13 cellular contexts compared by ENCODE assay signal in the genomic region with DNA sequence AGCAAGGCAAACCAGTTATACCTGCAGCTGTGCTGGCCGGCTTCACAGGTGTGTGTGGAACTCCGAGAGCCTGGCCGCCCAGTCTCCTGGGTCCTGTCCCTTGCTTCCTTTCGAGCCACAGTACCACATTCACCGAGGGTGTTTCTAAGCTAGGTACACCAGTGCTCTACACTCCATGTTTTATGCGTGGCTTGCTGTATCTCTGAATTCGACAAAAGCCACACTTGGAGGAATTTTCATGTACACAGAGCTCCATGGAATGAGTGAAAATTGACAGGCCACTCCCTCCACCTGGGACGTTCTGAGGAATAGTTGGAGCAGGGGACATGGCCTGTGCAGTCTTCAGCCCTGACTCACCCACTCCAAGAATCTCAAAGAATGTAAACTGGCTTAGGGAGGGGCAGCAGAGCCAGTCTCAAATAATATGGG. TPM values are rescaled to one million over a fixed set of nuclear protein-coding genes. Genes with fewer than 3 reads are reported as not detected.
DNase-seq lines count a peak whose midpoint lies in the region; TF ChIP-seq lines count a peak whose summit lies in the region.
"Had no signal": no experiment of that assay in that cellular context is flagged by ENCODE, and none has a peak within 500 bp of the region (broad histone marks: within the 10 kb centered on the region; RNA-seq: fewer than 3 reads in every experiment).

No MANE protein-coding gene starts in this region.

- intact Hi-C loops in cardiac septum (cut with DNase I): no loop called here

- no peaks in the 10 kb centered on the region for H3K27me3 Mint-ChIP-seq in neural crest cell (ENCODE audit: low read depth)
- no peaks in the 10 kb centered on the region for H3K27me3 Mint-ChIP-seq in activated CD4-positive, alpha-beta T cell treated with anti-CD3 and anti-CD28 coated beads, Interleukin-2, amount 10 ng/mL, durations not matched to agents 7 days and 5 days
- H3K27me3 Mint-ChIP-seq: T-cell had no signal

- no peaks in the 10 kb centered on the region for H3K79me2 ChIP-seq in ACC112 (ENCODE audit: control insufficient read depth, insufficient read depth, low read length, unreplicated experiment)

- no peaks in the 10 kb centered on the region; the same call in 1 of the 2 replicates for H3K9me3 ChIP-seq in MG63

- H3K36me3 ChIP-seq in ACC112 (ENCODE audit: insufficient read depth, low read length): peaks cover 63% of the 10 kb centered on the region
- peaks cover 96% of the 10 kb centered on the region for H3K36me3 ChIP-seq in MG63

- peak overlapping the region; percentile 75 for H3K27ac Mint-ChIP-seq in neural crest cell (ENCODE audit: unreplicated experiment)
- H3K27ac Mint-ChIP-seq in activated CD4-positive, alpha-beta T cell treated with anti-CD3 and anti-CD28 coated beads, Interleukin-2, amount 10 ng/mL, durations not matched to agents 7 days and 5 days: no peak overlapping the region
- H3K27ac Mint-ChIP-seq: T-cell had no signal

- POLR2A ChIA-PET in activated CD4-positive, alpha-beta T cell treated with anti-CD3 and anti-CD28 coated beads, Interleukin-2, amount 10 ng/mL, durations not matched to agents 7 days and 5 days (lab: Charles Lee): interaction anchor here (0.7 kb wide), 1 partner anchor 12 kb away, joined by 3 read pairs; no protein-coding TSS in a partner anchor

- H3K4me1 Mint-ChIP-seq in neural crest cell: no peaks in the 10 kb centered on the region
- peaks cover 2% of the 10 kb centered on the region for H3K4me1 Mint-ChIP-seq in activated CD4-positive, alpha-beta T cell treated with anti-CD3 and anti-CD28 coated beads, Interleukin-2, amount 10 ng/mL, durations not matched to agents 7 days and 5 days

- H3K4me3 Mint-ChIP-seq in neural crest cell: no peak overlapping the region
- no peak overlapping the region for H3K4me3 Mint-ChIP-seq in activated CD4-positive, alpha-beta T cell treated with anti-CD3 and anti-CD28 coated beads, Interleukin-2, amount 10 ng/mL, durations not matched to agents 7 days and 5 days
- H3K4me3 Mint-ChIP-seq: T-cell had no signal

- H3K27ac ChIP-seq in ACC112 (ENCODE audit: low read depth, low read length): peak overlapping the region; percentile 47
- H3K27ac ChIP-seq in epithelial cell of prostate: peak overlapping the region; percentile 88

- TF ChIP-seq CTCF in neural crest cell (conservative IDR thresholded peaks at IDR 0.05): no peak

- H3K36me3 Mint-ChIP-seq in neural crest cell (ENCODE audit: low read depth): peaks cover 46% of the 10 kb centered on the region
- H3K36me3 Mint-ChIP-seq in activated CD4-positive, alpha-beta T cell treated with anti-CD3 and anti-CD28 coated beads, Interleukin-2, amount 10 ng/mL, durations not matched to agents 7 days and 5 days (ENCODE audit: low read depth): peaks cover 87% of the 10 kb centered on the region

- H3K9me3 Mint-ChIP-seq in neural crest cell: no peaks in the 10 kb centered on the region
- peaks cover 4% of the 10 kb centered on the region for H3K9me3 Mint-ChIP-seq in activated CD4-positive, alpha-beta T cell treated with anti-CD3 and anti-CD28 coated beads, Interleukin-2, amount 10 ng/mL, durations not matched to agents 7 days and 5 days

- H3K4me1 ChIP-seq in ACC112 (ENCODE audit: control insufficient read depth, insufficient read depth, low read length, unreplicated experiment): peaks cover 23% of the 10 kb centered on the region

- H3K27me3 ChIP-seq in ACC112 (ENCODE audit: insufficient read depth, low read length) (no peaks in the 10 kb centered on the region), MG63 (no peaks in the 10 kb centered on the region)

- H3K4me3 ChIP-seq in ACC112 (ENCODE audit: low read depth, low read length): peak overlapping the region; percentile 23; the same call in 1 of the 2 replicates
- no peak overlapping the region for H3K4me3 ChIP-seq in MG63
- H3K4me3 ChIP-seq: GM12878 had no signal

- H2AFZ ChIP-seq in ACC112 (ENCODE audit: low read length, unreplicated experiment): no peak overlapping the region

- CTCF ChIA-PET in activated CD4-positive, alpha-beta T cell treated with anti-CD3 and anti-CD28 coated beads, Interleukin-2, amount 10 ng/mL, durations not matched to agents 7 days and 5 days (lab: Charles Lee): no interaction called here

- DNase-seq in MG63 (peak; percentile 77), epithelial cell of prostate (ENCODE audit: low read depth, low spot score) (no peak), neural crest cell (ENCODE audit: low read depth, low spot score) (no peak), GF-D8 (lab: John Stamatoyannopoulos, UW) (no peak), cardiac septum (ENCODE audit: low spot score) (no peak), NCI-H345 treated with DMSO at 0.1 percent for 48 hours (lab: John Stamatoyannopoulos, UW; ENCODE audit: unreplicated experiment) (no peak)
- DNase-seq in activated CD4-positive, alpha-beta T cell treated with anti-CD3 and anti-CD28 coated beads, Interleukin-2, amount 10 ng/mL, durations not matched to agents 7 days and 5 days: no peak
- DNase-seq: effector CD8-positive, alpha-beta T cell; left ventricle myocardium superior; NCI-H2107; T-cell had no signal

RNA-seq across cellular contexts. Expression of gene ETS2, which starts 14.0 kb away (rescaled TPM):
- total RNA-seq in MG63 (2014; rRNA removed; shearing (Covaris generic); ENCODE audit: low replicate concordance): 12.6 and 12.7 TPM in 2 replicates
- total RNA-seq in neural crest cell: 15.4 and 16.9 TPM in 2 replicates
- total RNA-seq in activated CD4-positive, alpha-beta T cell treated with anti-CD3 and anti-CD28 coated beads, Interleukin-2, amount 10 ng/mL, durations not matched to agents 7 days and 5 days: 10 to 100 TPM; 15.2 to 19.7 TPM
- 36.4 TPM for total RNA-seq in cardiac septum
